Comparison of ENCODE assay signal across 8 cellular contexts in the genomic region with DNA sequence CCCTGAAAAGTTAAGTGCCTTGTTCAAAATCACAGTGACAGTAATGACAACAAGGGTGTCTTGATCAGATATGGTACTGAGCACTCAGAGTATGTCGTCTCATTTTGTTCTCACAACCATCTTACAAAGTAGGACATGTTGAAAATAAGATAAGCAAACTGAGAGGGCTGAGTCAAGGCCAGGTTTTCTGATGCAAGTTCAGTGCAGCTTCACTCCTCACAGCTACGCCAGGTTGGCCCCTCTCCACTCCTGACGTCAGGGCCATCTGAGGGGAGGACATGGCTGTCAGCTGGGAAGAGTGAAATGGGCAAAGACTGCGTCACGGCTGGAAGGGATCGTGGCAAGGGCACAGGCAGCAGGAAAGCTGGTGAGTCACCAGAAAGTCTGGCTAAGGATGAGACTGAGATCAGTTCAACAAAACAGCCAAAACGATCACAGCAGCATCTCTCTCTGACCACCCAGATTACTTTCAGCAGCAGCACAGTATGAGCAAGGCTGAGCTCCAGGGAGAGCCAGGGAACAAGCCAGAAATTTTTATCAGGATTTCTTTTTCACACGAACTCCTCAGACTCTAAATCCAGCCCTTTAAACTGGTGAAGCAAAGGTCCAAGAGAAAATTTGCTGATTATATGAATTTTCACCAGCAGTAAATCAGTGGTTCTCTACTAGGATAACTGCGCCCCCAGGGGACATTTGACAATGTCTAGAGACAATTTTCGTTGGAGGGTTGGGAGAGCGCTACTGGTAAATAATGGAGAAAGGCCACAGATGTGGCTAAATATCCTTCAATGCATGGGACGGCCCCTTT.
DNase-seq lines count a peak whose midpoint lies in the region; ATAC-seq lines count a peak whose summit lies in the region.

No MANE protein-coding gene starts in this region.

- peak overlapping the region; percentile 70 for H3K9ac ChIP-seq in skeletal muscle satellite cell (ENCODE audit: low read depth, low read length)

- H3K36me3 ChIP-seq in skeletal muscle satellite cell (ENCODE audit: insufficient read depth, low read length) = no peaks in the 10 kb centered on the region

- peaks cover 23% of the 10 kb centered on the region for H3K4me1 ChIP-seq in skeletal muscle satellite cell (ENCODE audit: control insufficient read depth, insufficient read depth, low read length)

- peak overlapping the region; percentile 37 for H3K27ac Mint-ChIP-seq in activated T-helper 17 cell treated with anti-CD3 and anti-CD28 coated beads, Interleukin-2, amount 50 U/mL, for 72 hours
- no peak overlapping the region for H3K27ac Mint-ChIP-seq in activated naive CD8-positive, alpha-beta T cell treated with anti-CD3 and anti-CD28 coated beads, Interleukin-2, amount 50 U/mL, for 24 hours

- peaks cover 25% of the 10 kb centered on the region for H3K4me1 Mint-ChIP-seq in activated T-helper 17 cell treated with anti-CD3 and anti-CD28 coated beads, Interleukin-2, amount 50 U/mL, for 72 hours
- peaks cover 37% of the 10 kb centered on the region for H3K4me1 Mint-ChIP-seq in activated naive CD8-positive, alpha-beta T cell treated with anti-CD3 and anti-CD28 coated beads, Interleukin-2, amount 50 U/mL, for 24 hours

- no peaks in the 10 kb centered on the region for H3K27me3 Mint-ChIP-seq in activated T-helper 17 cell treated with anti-CD3 and anti-CD28 coated beads, Interleukin-2, amount 50 U/mL, for 72 hours
- H3K27me3 Mint-ChIP-seq in activated naive CD8-positive, alpha-beta T cell treated with anti-CD3 and anti-CD28 coated beads, Interleukin-2, amount 50 U/mL, for 24 hours = no peaks in the 10 kb centered on the region

- peaks cover 14% of the 10 kb centered on the region for H3K9me3 Mint-ChIP-seq in activated T-helper 17 cell treated with anti-CD3 and anti-CD28 coated beads, Interleukin-2, amount 50 U/mL, for 72 hours
- H3K9me3 Mint-ChIP-seq in activated naive CD8-positive, alpha-beta T cell treated with anti-CD3 and anti-CD28 coated beads, Interleukin-2, amount 50 U/mL, for 24 hours = peaks cover 47% of the 10 kb centered on the region

- H3K36me3 Mint-ChIP-seq in activated T-helper 17 cell treated with anti-CD3 and anti-CD28 coated beads, Interleukin-2, amount 50 U/mL, for 72 hours (ENCODE audit: low read depth) = no peaks in the 10 kb centered on the region
- peaks cover 36% of the 10 kb centered on the region for H3K36me3 Mint-ChIP-seq in activated naive CD8-positive, alpha-beta T cell treated with anti-CD3 and anti-CD28 coated beads, Interleukin-2, amount 50 U/mL, for 24 hours (ENCODE audit: low read depth)

- intact Hi-C loops in left ventricle myocardium superior (cut with micrococcal nuclease) = no loop called here

- DNase-seq in H4 (ENCODE audit: low spot score) (peak; percentile 97), left ventricle myocardium superior (peak; percentile 97), SW 1271 (lab: John Stamatoyannopoulos, UW) (no peak), NCI-H510A treated with DMSO at 0.1 percent for 48 hours (lab: John Stamatoyannopoulos, UW) (no peak)
- no peak for DNase-seq in activated naive CD8-positive, alpha-beta T cell treated with anti-CD3 and anti-CD28 coated beads, Interleukin-2, amount 50 U/mL, for 24 hours

- ATAC-seq in activated T-helper 17 cell treated with anti-CD3 and anti-CD28 coated beads, Interleukin-2, amount 50 U/mL, for 72 hours (replicated peaks) = peak; percentile 57
- ATAC-seq in left ventricle myocardium superior = peak; percentile 97
- ATAC-seq in GM18519 (IDR thresholded peaks at IDR 0.05; ENCODE audit: low FRiP score, unreplicated experiment) = no peak
- no peak for ATAC-seq in activated naive CD8-positive, alpha-beta T cell treated with anti-CD3 and anti-CD28 coated beads, Interleukin-2, amount 50 U/mL, for 24 hours

- H3K27me3 ChIP-seq in skeletal muscle satellite cell (ENCODE audit: control insufficient read depth, insufficient read depth, low read length) = no peaks in the 10 kb centered on the region

- H3K9me3 ChIP-seq in skeletal muscle satellite cell (replicated peaks; ENCODE audit: low read length) = no peaks in the 10 kb centered on the region

- H3K4me3 Mint-ChIP-seq in activated T-helper 17 cell treated with anti-CD3 and anti-CD28 coated beads, Interleukin-2, amount 50 U/mL, for 72 hours = peak overlapping the region; percentile 33
- no peak overlapping the region for H3K4me3 Mint-ChIP-seq in activated naive CD8-positive, alpha-beta T cell treated with anti-CD3 and anti-CD28 coated beads, Interleukin-2, amount 50 U/mL, for 24 hours

- H3K4me2 ChIP-seq in skeletal muscle satellite cell (ENCODE audit: low read length) = peak overlapping the region; percentile 57

- H3K4me3 ChIP-seq in skeletal muscle satellite cell (ENCODE audit: low read length) = peak overlapping the region; percentile 2

Comparison
In these comparisons a context has a peak if more than half of its experiments do, and no peak if none do; other contexts are left out.
1. DNase-seq: peak in H4 (single experiment) and left ventricle myocardium superior (single experiment); none in SW 1271 (0 of 2), NCI-H510A treated with DMSO at 0.1 percent for 48 hours (single experiment) and activated naive CD8-positive, alpha-beta T cell treated with anti-CD3 and anti-CD28 coated beads, Interleukin-2, amount 50 U/mL, for 24 hours (single experiment).
2. ATAC-seq: peak in activated T-helper 17 cell treated with anti-CD3 and anti-CD28 coated beads, Interleukin-2, amount 50 U/mL, for 72 hours (single experiment) and left ventricle myocardium superior (single experiment); none in GM18519 (single experiment) and activated naive CD8-positive, alpha-beta T cell treated with anti-CD3 and anti-CD28 coated beads, Interleukin-2, amount 50 U/mL, for 24 hours (single experiment).